28 cellular contexts compared by ENCODE assay signal in genomic region chr1:177706977-177707376, GRCh38.
"Had no signal": no experiment of that assay in that cellular context is flagged by ENCODE, and none has a peak within 500 bp of the region (broad histone marks: within the 10 kb centered on the region; RNA-seq: fewer than 3 reads in every experiment).

No MANE protein-coding gene starts in this region.

- H3K36me3 ChIP-seq: neural progenitor cell, ovary, spleen, suprapubic skin, tibial artery, transverse colon, upper lobe of right lung, uterus had no signal

- H3K4me3 ChIP-seq: neural progenitor cell, ovary, psoas muscle, skin epidermis, smooth muscle cell, spleen, suprapubic skin, testis, tibial artery, transverse colon, upper lobe of right lung, uterus had no signal

- H3K4me1 ChIP-seq: neural progenitor cell, parathyroid adenoma, psoas muscle, spleen, suprapubic skin, testis, tibial artery, transverse colon, upper lobe of right lung, uterus had no signal

- H3K9ac ChIP-seq: neural progenitor cell, parathyroid adenoma had no signal

- H3K27me3 ChIP-seq: neural progenitor cell, ovary, spleen, suprapubic skin, testis, transverse colon, upper lobe of right lung, uterus had no signal

- H3K4me2 ChIP-seq: neural progenitor cell, smooth muscle cell had no signal

- ATAC-seq: natural killer cell; psoas muscle; right cardiac atrium; sciatic nerve; stimulated activated memory B cell treated with anti-CD40 and anti-IgM and Interleukin-4, amounts not matched to agents 10 μg/mL and 1 μg/mL and 100 μg/mL, for 72 hours; stimulated activated naive CD8-positive, alpha-beta T cell treated with anti-CD3 and anti-CD28 coated beads, Interleukin-15, amount 100 ng/mL, for 72 hours; stimulated activated naive CD8-positive, alpha-beta T cell treated with anti-CD3 and anti-CD28 coated beads, Interleukin-15, Interleukin-2, amounts not matched to agents 100 U/mL and 50 U/mL, for 24 hours; upper lobe of right lung had no signal

- H3K79me2 ChIP-seq: parathyroid adenoma had no signal

- H3K9me3 ChIP-seq: ovary, psoas muscle, suprapubic skin, testis, tibial artery, transverse colon, upper lobe of right lung, uterus had no signal

- H3K27ac ChIP-seq: neural progenitor cell, ovary, parathyroid adenoma, psoas muscle, skin epidermis, spleen, suprapubic skin, testis, tibial artery, transverse colon, upper lobe of right lung, uterus had no signal

- DNase-seq: natural killer cell; occipital lobe; ovary; posterior cingulate gyrus; psoas muscle; right cardiac atrium; spleen; stimulated activated CD4-positive, alpha-beta T cell treated with anti-CD3 and anti-CD28 coated beads, Interleukin-12 subunit alpha, Interleukin-12 subunit beta, amount 100 ng/mL, for 4 hours; stimulated activated CD4-positive, alpha-beta T cell treated with anti-CD3 and anti-CD28 coated beads, Interleukin-1b, Interleukin-23, amount 100 ng/mL, for 48 hours; stimulated activated CD4-positive, alpha-beta T cell treated with anti-CD3 and anti-CD28 coated beads, Interleukin-4, amount 100 ng/mL, for 1 hour; stimulated activated CD4-positive, alpha-beta T cell treated with anti-CD3 and anti-CD28 coated beads, Interleukin-4, amount 100 ng/mL, for 4 hours; stimulated activated CD8-positive, alpha-beta memory T cell treated with anti-CD3 and anti-CD28 coated beads, Interleukin-4, amount 100 ng/mL, for 48 hours; stimulated activated naive CD4-positive, alpha-beta T cell; stimulated activated naive CD8-positive, alpha-beta T cell treated with anti-CD3 and anti-CD28 coated beads, Interleukin-15, amount 100 ng/mL, for 72 hours; stimulated activated naive CD8-positive, alpha-beta T cell treated with anti-CD3 and anti-CD28 coated beads, Interleukin-15, Interleukin-2, amounts not matched to agents 100 U/mL and 50 U/mL, for 24 hours; substantia nigra; testis; tibial artery; transverse colon; upper lobe of right lung; uterus had no signal

- H2AFZ ChIP-seq: neural progenitor cell, parathyroid adenoma had no signal
